Comparison of ENCODE assay signal across 8 cellular contexts in genomic region chr16:2751577-2752034, GRCh38. TPM values are rescaled to one million over a fixed set of nuclear protein-coding genes. Genes with fewer than 3 reads are reported as not detected.
DNase-seq lines count a peak whose midpoint lies in the region; ATAC-seq and TF ChIP-seq lines count a peak whose summit lies in the region.

No MANE protein-coding gene starts in this region.

- no peaks in the 10 kb centered on the region for H3K9me3 ChIP-seq in hepatocyte (ENCODE audit: low read depth)

- H3K9ac ChIP-seq in KMS-11: peak overlapping the region; percentile 97

- H3K4me1 Mint-ChIP-seq in activated CD8-positive, alpha-beta T cell treated with anti-CD3 and anti-CD28 coated beads, Interleukin-2, amount 10 ng/mL, durations not matched to agents 7 days and 5 days (ENCODE audit: low read depth): peaks cover 56% of the 10 kb centered on the region
- peaks cover 50% of the 10 kb centered on the region for H3K4me1 Mint-ChIP-seq in stimulated activated effector memory CD8-positive, alpha-beta T cell treated with anti-CD3 and anti-CD28 coated beads, Interleukin-12 subunit alpha, Interleukin-12 subunit beta, amount 100 ng/mL, for 72 hours

- DNase-seq in COLO668 (lab: John Stamatoyannopoulos, UW; ENCODE audit: unreplicated experiment) (peak; percentile 86), hepatocyte (ENCODE audit: low spot score) (no peak), NCI-H1417 treated with DMSO at 0.1 percent for 48 hours (lab: John Stamatoyannopoulos, UW) (no peak), medulla oblongata (ENCODE audit: extremely low spot score) (no peak)
- no peak for DNase-seq in activated CD8-positive, alpha-beta T cell treated with anti-CD3 and anti-CD28 coated beads, Interleukin-2, amount 10 ng/mL, durations not matched to agents 7 days and 5 days
- DNase-seq in stimulated activated effector memory CD8-positive, alpha-beta T cell treated with anti-CD3 and anti-CD28 coated beads, Interleukin-12 subunit alpha, Interleukin-12 subunit beta, amount 100 ng/mL, for 72 hours (ENCODE audit: low spot score in 2 of 2): no peak

- peak; percentile 36 for ATAC-seq in GM19324 (IDR thresholded peaks at IDR 0.05; ENCODE audit: low FRiP score, unreplicated experiment)
- no peak for ATAC-seq in activated CD8-positive, alpha-beta T cell treated with anti-CD3 and anti-CD28 coated beads, Interleukin-2, amount 10 ng/mL, durations not matched to agents 7 days and 5 days
- ATAC-seq in stimulated activated effector memory CD8-positive, alpha-beta T cell treated with anti-CD3 and anti-CD28 coated beads, Interleukin-12 subunit alpha, Interleukin-12 subunit beta, amount 100 ng/mL, for 72 hours: no peak

- 36% methylated on average over 23 of the region's 23 CpGs for WGBS in hepatocyte (ENCODE audit: low lambda C conversion rate, missing lambda C conversion rate)

- H3K4me2 ChIP-seq in KMS-11 (peak overlapping the region; percentile 61), hepatocyte (peak overlapping the region; percentile 95)

- H3K36me3 Mint-ChIP-seq in activated CD8-positive, alpha-beta T cell treated with anti-CD3 and anti-CD28 coated beads, Interleukin-2, amount 10 ng/mL, durations not matched to agents 7 days and 5 days (ENCODE audit: low read depth): peaks cover 46% of the 10 kb centered on the region
- peaks cover 57% of the 10 kb centered on the region for H3K36me3 Mint-ChIP-seq in stimulated activated effector memory CD8-positive, alpha-beta T cell treated with anti-CD3 and anti-CD28 coated beads, Interleukin-12 subunit alpha, Interleukin-12 subunit beta, amount 100 ng/mL, for 72 hours

- H3K36me3 ChIP-seq in KMS-11 (ENCODE audit: insufficient read depth): no peaks in the 10 kb centered on the region; the same call in 1 of the 2 replicates
- H3K36me3 ChIP-seq in hepatocyte (replicated peaks; ENCODE audit: insufficient read depth, low read depth): no peaks in the 10 kb centered on the region

- H3K9me2 ChIP-seq in hepatocyte (replicated peaks; ENCODE audit: insufficient read depth): no peaks in the 10 kb centered on the region

- H2AFZ ChIP-seq in KMS-11 (ENCODE audit: low read depth) (peak overlapping the region; percentile 80), hepatocyte (peak overlapping the region; percentile 67)

- peak overlapping the region; percentile 90 for H3K4me3 Mint-ChIP-seq in activated CD8-positive, alpha-beta T cell treated with anti-CD3 and anti-CD28 coated beads, Interleukin-2, amount 10 ng/mL, durations not matched to agents 7 days and 5 days
- H3K4me3 Mint-ChIP-seq in stimulated activated effector memory CD8-positive, alpha-beta T cell treated with anti-CD3 and anti-CD28 coated beads, Interleukin-12 subunit alpha, Interleukin-12 subunit beta, amount 100 ng/mL, for 72 hours: peak overlapping the region; percentile 94

- H3K9me3 Mint-ChIP-seq in activated CD8-positive, alpha-beta T cell treated with anti-CD3 and anti-CD28 coated beads, Interleukin-2, amount 10 ng/mL, durations not matched to agents 7 days and 5 days (ENCODE audit: insufficient read depth): no peaks in the 10 kb centered on the region
- no peaks in the 10 kb centered on the region for H3K9me3 Mint-ChIP-seq in stimulated activated effector memory CD8-positive, alpha-beta T cell treated with anti-CD3 and anti-CD28 coated beads, Interleukin-12 subunit alpha, Interleukin-12 subunit beta, amount 100 ng/mL, for 72 hours

- H3K27me3 ChIP-seq in KMS-11 (ENCODE audit: insufficient read depth, low read depth) (no peaks in the 10 kb centered on the region), hepatocyte (no peaks in the 10 kb centered on the region)

- CTCF ChIA-PET in activated CD8-positive, alpha-beta T cell treated with anti-CD3 and anti-CD28 coated beads, Interleukin-2, amount 10 ng/mL, durations not matched to agents 7 days and 5 days (lab: Charles Lee): no interaction called here

- no peak overlapping the region for H3K4me3 ChIP-seq in KMS-11 (IDR thresholded peaks at IDR 0.05; ENCODE audit: insufficient read depth, low read depth, low read length)
- peak overlapping the region; percentile 7 for H3K4me3 ChIP-seq in hepatocyte

- TF ChIP-seq CTCF in KMS-11 (conservative IDR thresholded peaks at IDR 0.05; ENCODE audit: low read depth, low read length) (no peak; the same call in 1 of the 2 replicates), hepatocyte (IDR thresholded peaks at IDR 0.05; ENCODE audit: poor library complexity) (no peak)

- peaks cover 37% of the 10 kb centered on the region for H3K79me2 ChIP-seq in KMS-11 (ENCODE audit: insufficient read depth, low read depth)
- peaks cover 53% of the 10 kb centered on the region for H3K79me2 ChIP-seq in hepatocyte

- H4K20me1 ChIP-seq in KMS-11 (ENCODE audit: insufficient read depth) (peaks cover 32% of the 10 kb centered on the region), hepatocyte (ENCODE audit: insufficient read depth, poor library complexity, severe bottlenecking) (peaks cover 37% of the 10 kb centered on the region)

- H3K27ac Mint-ChIP-seq in activated CD8-positive, alpha-beta T cell treated with anti-CD3 and anti-CD28 coated beads, Interleukin-2, amount 10 ng/mL, durations not matched to agents 7 days and 5 days: peak overlapping the region; percentile 99
- peak overlapping the region; percentile 98 for H3K27ac Mint-ChIP-seq in stimulated activated effector memory CD8-positive, alpha-beta T cell treated with anti-CD3 and anti-CD28 coated beads, Interleukin-12 subunit alpha, Interleukin-12 subunit beta, amount 100 ng/mL, for 72 hours

- no peaks in the 10 kb centered on the region for H3K27me3 Mint-ChIP-seq in activated CD8-positive, alpha-beta T cell treated with anti-CD3 and anti-CD28 coated beads, Interleukin-2, amount 10 ng/mL, durations not matched to agents 7 days and 5 days (ENCODE audit: low read depth)

- H3K4me1 ChIP-seq in KMS-11 (ENCODE audit: low read depth, poor library complexity, severe bottlenecking) (peaks cover 29% of the 10 kb centered on the region), hepatocyte (ENCODE audit: insufficient read depth) (peaks cover 29% of the 10 kb centered on the region)

- POLR2A ChIA-PET in activated CD8-positive, alpha-beta T cell treated with anti-CD3 and anti-CD28 coated beads, Interleukin-2, amount 10 ng/mL, durations not matched to agents 7 days and 5 days (lab: Charles Lee): interaction anchor here (1.1 to 5.8 kb wide), 5 partner anchors 10 to 116 kb away, joined by 4 to 60 read pairs (median 9); partner anchors contain the start of genes ELOB and KCTD5

- H3K27ac ChIP-seq in KMS-11 (peak overlapping the region; percentile 98), hepatocyte (peak overlapping the region; percentile 98)

RNA-seq across cellular contexts. Expression of gene SRRM2, which starts 0.8 kb away (rescaled TPM):
- total RNA-seq in activated CD8-positive, alpha-beta T cell treated with anti-CD3 and anti-CD28 coated beads, Interleukin-2, amount 10 ng/mL, durations not matched to agents 7 days and 5 days: 100 to 1,000 TPM; 501 to 511 TPM
- total RNA-seq in hepatocyte: 82.9 and 142 TPM in 2 replicates
- polyA plus RNA-seq in hepatocyte: 403 and 666 TPM in 2 replicates

RNA-seq across cellular contexts. Expression of gene ELOB, which starts 25.5 kb away (rescaled TPM):
- total RNA-seq in activated CD8-positive, alpha-beta T cell treated with anti-CD3 and anti-CD28 coated beads, Interleukin-2, amount 10 ng/mL, durations not matched to agents 7 days and 5 days: 100 to 1,000 TPM; 163 to 182 TPM
- total RNA-seq in hepatocyte: 255 and 540 TPM in 2 replicates
- 627 and 642 TPM in 2 replicates for polyA plus RNA-seq in hepatocyte

RNA-seq across cellular contexts. Expression of gene PRSS27, which starts 31.6 kb away (rescaled TPM):
- total RNA-seq in activated CD8-positive, alpha-beta T cell treated with anti-CD3 and anti-CD28 coated beads, Interleukin-2, amount 10 ng/mL, durations not matched to agents 7 days and 5 days: 1 to 10 TPM in 1 of 2 experiments, under 1 TPM in 1; 0.70 to 1.0 TPM
- 1.4 and 4.3 TPM in 2 replicates for total RNA-seq in hepatocyte
- polyA plus RNA-seq in hepatocyte: 1.4 and 4.8 TPM in 2 replicates

RNA-seq across cellular contexts. Expression of gene PRSS33, which starts 35.8 kb away (rescaled TPM):
- not detected for total RNA-seq in activated CD8-positive, alpha-beta T cell treated with anti-CD3 and anti-CD28 coated beads, Interleukin-2, amount 10 ng/mL, durations not matched to agents 7 days and 5 days
- 0.20 TPM in 1 of 2 replicates, not detected in the other for total RNA-seq in hepatocyte
- polyA plus RNA-seq in hepatocyte: not detected in 2 replicates

RNA-seq across cellular contexts. Expression of gene PRSS41, which starts 46.7 kb away (rescaled TPM):
- not detected for total RNA-seq in activated CD8-positive, alpha-beta T cell treated with anti-CD3 and anti-CD28 coated beads, Interleukin-2, amount 10 ng/mL, durations not matched to agents 7 days and 5 days
- total RNA-seq in hepatocyte: not detected in 2 replicates
- not detected in 2 replicates for polyA plus RNA-seq in hepatocyte
